Comparison of ENCODE assay signal across 23 cellular contexts in genomic region chr7:28718523-28718922, GRCh38.
"Had no signal": no experiment of that assay in that cellular context is flagged by ENCODE, and none has a peak within 500 bp of the region (broad histone marks: within the 10 kb centered on the region; RNA-seq: fewer than 3 reads in every experiment).

No MANE protein-coding gene starts in this region.

- H3K4me1 ChIP-seq: body of pancreas, pancreas had no signal

- H3K9me3 ChIP-seq: body of pancreas, esophagus squamous epithelium, heart left ventricle, lower lobe of right lung, neutrophil, pancreas, upper lobe of left lung had no signal

- H3K27ac ChIP-seq: body of pancreas, lower lobe of right lung, neutrophil, pancreas, upper lobe of left lung had no signal

- FAIRE-seq: colon, islet of Langerhans, pancreas, TTC549 had no signal

- H3K36me3 ChIP-seq: esophagus squamous epithelium, pancreas had no signal

- DNase-seq: activated CD4-positive, alpha-beta T cell treated with anti-CD3 and anti-CD28 coated beads for 1 hour; activated CD4-positive, alpha-beta T cell treated with anti-CD3 and anti-CD28 coated beads, Interleukin-2, amount 50 U/mL, for 1 hour; activated CD8-positive, alpha-beta T cell treated with anti-CD3 and anti-CD28 coated beads, Interleukin-2, amount 10 ng/mL, durations not matched to agents 7 days and 5 days; activated gamma-delta T cell; activated naive CD4-positive, alpha-beta T cell treated with anti-CD3 and anti-CD28 coated beads, Interleukin-2, amount 50 U/mL, for 16 hours; activated naive CD8-positive, alpha-beta T cell treated with anti-CD3 and anti-CD28 coated beads, Interleukin-2, amount 50 U/mL, for 24 hours; body of pancreas; central memory CD4-positive, alpha-beta T cell; esophagus squamous epithelium; left cardiac atrium; lower lobe of right lung; naive thymus-derived CD4-positive, alpha-beta T cell; pancreas; stimulated activated CD4-positive, alpha-beta T cell treated with anti-CD3 and anti-CD28 coated beads, Interleukin-2, amount 100 ng/mL, for 48 hours; stimulated activated CD8-positive, alpha-beta memory T cell treated with anti-CD3 and anti-CD28 coated beads, Interleukin-4, amount 100 ng/mL, for 48 hours; stimulated activated naive B cell treated with anti-CD40 and anti-IgM and Interleukin-4, amounts not matched to agents 10 μg/mL and 1 μg/mL and 100 μg/mL, for 72 hours; T-helper 1 cell; upper lobe of left lung had no signal

- H3K4me3 ChIP-seq: body of pancreas, esophagus squamous epithelium, heart left ventricle, lower lobe of right lung, pancreas, upper lobe of left lung had no signal

- H3K27me3 ChIP-seq: body of pancreas, esophagus squamous epithelium, heart left ventricle, neutrophil, pancreas, upper lobe of left lung had no signal

- ATAC-seq: activated CD8-positive, alpha-beta T cell treated with anti-CD3 and anti-CD28 coated beads, Interleukin-2, amount 10 ng/mL, durations not matched to agents 7 days and 5 days; activated naive CD8-positive, alpha-beta T cell treated with anti-CD3 and anti-CD28 coated beads, Interleukin-2, amount 50 U/mL, for 24 hours; body of pancreas; naive thymus-derived CD4-positive, alpha-beta T cell; pancreas; stimulated activated naive B cell treated with anti-CD40 and anti-IgM and Interleukin-4, amounts not matched to agents 10 μg/mL and 1 μg/mL and 100 μg/mL, for 72 hours had no signal
